Comparison of ENCODE assay signal across 24 cellular contexts in genomic region chr2:39849982-39850526, GRCh38.
"Had no signal": no experiment of that assay in that cellular context is flagged by ENCODE, and none has a peak within 500 bp of the region (broad histone marks: within the 10 kb centered on the region; RNA-seq: fewer than 3 reads in every experiment).

No MANE protein-coding gene starts in this region.

- H3K4me1 ChIP-seq: upper lobe of left lung had no signal

- H3K27me3 ChIP-seq: gastrocnemius medialis, left lung, tibial nerve, upper lobe of left lung had no signal

- H3K4me3 ChIP-seq: gastrocnemius medialis, left lung, psoas muscle, skin epidermis, thoracic aorta, tibial nerve, upper lobe of left lung had no signal

- H3K36me3 ChIP-seq: gastrocnemius medialis, left lung, thoracic aorta, tibial nerve, upper lobe of left lung had no signal

- DNase-seq: effector CD8-positive, alpha-beta T cell; endodermal cell; foreskin fibroblast; gastrocnemius medialis; head of caudate nucleus; left cardiac atrium; left lung; mesendoderm; naive thymus-derived CD8-positive, alpha-beta T cell; nephron progenitor cell; nucleus accumbens; posterior cingulate gyrus; psoas muscle; right cardiac atrium; stimulated activated CD4-positive, alpha-beta T cell treated with anti-CD3 and anti-CD28 coated beads, Interleukin-15, amount 100 ng/mL, for 24 hours; stimulated activated CD4-positive, alpha-beta T cell treated with anti-CD3 and anti-CD28 coated beads, Interleukin-2, amount 100 ng/mL, for 48 hours; stimulated activated naive B cell treated with anti-CD40 and anti-IgM and Interleukin-4, amounts not matched to agents 10 μg/mL and 1 μg/mL and 100 μg/mL, for 72 hours; upper lobe of left lung had no signal

- H3K27ac ChIP-seq: epithelial cell of prostate, gastrocnemius medialis, left lung, psoas muscle, skin epidermis, thoracic aorta, tibial nerve, upper lobe of left lung had no signal

- ATAC-seq: esophagus mucosa; gastrocnemius medialis; left cardiac atrium; left lung; naive thymus-derived CD8-positive, alpha-beta T cell; psoas muscle; right cardiac atrium; stimulated activated naive B cell treated with anti-CD40 and anti-IgM and Interleukin-4, amounts not matched to agents 10 μg/mL and 1 μg/mL and 100 μg/mL, for 72 hours had no signal

- H3K9me3 ChIP-seq: gastrocnemius medialis, left lung, psoas muscle, thoracic aorta, tibial nerve, upper lobe of left lung had no signal

- FAIRE-seq: urothelium cell line had no signal
